ENCODE assay signal across 1 cellular context in the genomic region with DNA sequence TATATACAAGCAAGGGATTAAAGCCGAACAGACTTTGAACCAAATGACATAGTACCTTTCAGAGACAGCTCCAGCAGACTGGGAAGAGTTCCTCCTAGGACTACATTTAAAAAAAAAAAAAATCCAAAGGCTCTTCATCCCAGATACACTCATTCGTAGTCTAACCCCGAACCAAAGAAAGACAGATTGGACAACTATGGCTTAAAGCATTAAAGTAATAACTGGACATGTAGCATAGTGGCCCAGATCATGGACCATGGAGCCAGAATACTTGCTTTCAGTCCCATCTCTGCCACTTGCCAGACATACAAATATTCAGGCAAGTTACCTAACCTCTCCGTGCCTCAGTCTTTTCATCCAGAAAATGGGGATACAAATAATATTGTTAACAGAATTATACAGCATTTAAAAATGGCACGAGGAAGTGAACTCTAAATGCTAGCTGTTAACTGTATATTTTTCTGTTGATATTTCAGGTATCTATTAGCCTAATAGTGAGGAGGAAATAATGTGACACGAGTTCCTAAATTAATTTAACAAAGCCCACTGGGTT.
TF ChIP-seq lines count a peak whose summit lies in the region.

No MANE protein-coding gene starts in this region.

TF ChIP-seq in H1, 55 proteins besides CTCF, POLR2A, EP300 and RAD21 (continued from another document):
- no peak for TF ChIP-seq CHD1 (IDR thresholded peaks at IDR 0.05; ENCODE audit: low read depth, low read length)
- TF ChIP-seq SIN3A (conservative IDR thresholded peaks at IDR 0.05 in 1 of 2, IDR thresholded peaks at IDR 0.05 in 1 of 2; ENCODE audit: low read depth in 1 of 2, low read length in 2 of 2): no peak
